Comparison of ENCODE assay signal across 2 cellular contexts in the genomic region with DNA sequence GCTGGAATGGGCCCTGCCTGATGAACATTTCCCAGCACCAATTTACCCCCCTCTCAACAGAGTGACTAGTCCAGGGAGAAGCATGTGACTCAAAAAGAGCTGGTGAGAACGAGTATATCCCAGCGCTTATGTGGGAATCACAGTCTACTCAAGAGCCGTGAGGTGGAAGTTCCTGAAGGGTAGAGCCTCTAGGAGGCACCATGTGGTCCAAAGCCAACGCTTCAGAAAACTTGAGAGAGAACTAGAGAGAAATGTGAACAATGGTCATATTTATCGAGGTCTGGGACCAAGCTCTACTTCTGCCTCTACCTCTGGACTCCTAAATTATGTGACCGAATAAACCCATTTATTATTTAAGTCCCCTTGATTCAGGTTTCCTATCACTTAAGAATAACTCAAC.
TF ChIP-seq lines count a peak whose summit lies in the region.

No MANE protein-coding gene starts in this region.

TF ChIP-seq in IMR-90, 13 proteins besides CTCF, POLR2A, EP300 and RAD21:
- TF ChIP-seq SMC3 (IDR thresholded peaks at IDR 0.05; ENCODE audit: low read depth, low read length) = no peak
- TF ChIP-seq CHD1 (IDR thresholded peaks at IDR 0.05; ENCODE audit: low read depth, low read length) = no peak
- no peak for TF ChIP-seq BHLHE40 (IDR thresholded peaks at IDR 0.05; ENCODE audit: low read depth, low read length)
- no peak for TF ChIP-seq MAFK (IDR thresholded peaks at IDR 0.05; ENCODE audit: low read depth, low read length)
- no peak for TF ChIP-seq FOS (IDR thresholded peaks at IDR 0.05; ENCODE audit: low read depth, low read length)
- TF ChIP-seq, protein P1, sequence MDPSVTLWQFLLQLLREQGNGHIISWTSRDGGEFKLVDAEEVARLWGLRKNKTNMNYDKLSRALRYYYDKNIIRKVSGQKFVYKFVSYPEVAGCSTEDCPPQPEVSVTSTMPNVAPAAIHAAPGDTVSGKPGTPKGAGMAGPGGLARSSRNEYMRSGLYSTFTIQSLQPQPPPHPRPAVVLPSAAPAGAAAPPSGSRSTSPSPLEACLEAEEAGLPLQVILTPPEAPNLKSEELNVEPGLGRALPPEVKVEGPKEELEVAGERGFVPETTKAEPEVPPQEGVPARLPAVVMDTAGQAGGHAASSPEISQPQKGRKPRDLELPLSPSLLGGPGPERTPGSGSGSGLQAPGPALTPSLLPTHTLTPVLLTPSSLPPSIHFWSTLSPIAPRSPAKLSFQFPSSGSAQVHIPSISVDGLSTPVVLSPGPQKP (IDR thresholded peaks at IDR 0.05; ENCODE audit: borderline replicate concordance, low read depth, low read length) = no peak
- no peak for TF ChIP-seq RCOR1 (IDR thresholded peaks at IDR 0.05; ENCODE audit: insufficient replicate concordance, low read length)
- TF ChIP-seq RFX5 (IDR thresholded peaks at IDR 0.05; ENCODE audit: low read depth, low read length) = no peak
- TF ChIP-seq NFE2L2 (IDR thresholded peaks at IDR 0.05; ENCODE audit: low read depth, low read length) = no peak
- TF ChIP-seq, protein P2, sequence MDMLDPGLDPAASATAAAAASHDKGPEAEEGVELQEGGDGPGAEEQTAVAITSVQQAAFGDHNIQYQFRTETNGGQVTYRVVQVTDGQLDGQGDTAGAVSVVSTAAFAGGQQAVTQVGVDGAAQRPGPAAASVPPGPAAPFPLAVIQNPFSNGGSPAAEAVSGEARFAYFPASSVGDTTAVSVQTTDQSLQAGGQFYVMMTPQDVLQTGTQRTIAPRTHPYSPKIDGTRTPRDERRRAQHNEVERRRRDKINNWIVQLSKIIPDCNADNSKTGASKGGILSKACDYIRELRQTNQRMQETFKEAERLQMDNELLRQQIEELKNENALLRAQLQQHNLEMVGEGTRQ (IDR thresholded peaks at IDR 0.05; ENCODE audit: low read depth, low read length) = no peak
- no peak for TF ChIP-seq MXI1 (IDR thresholded peaks at IDR 0.05; ENCODE audit: borderline replicate concordance, low read depth, low read length)
- no peak for TF ChIP-seq MAZ (IDR thresholded peaks at IDR 0.05; ENCODE audit: borderline replicate concordance, low read depth, low read length)
- no peak for TF ChIP-seq CEBPB (IDR thresholded peaks at IDR 0.05; ENCODE audit: low read depth, low read length)

TF ChIP-seq in K562, 482 proteins besides CTCF, POLR2A, EP300 and RAD21 (continues in another document):
- TF ChIP-seq XRCC5 (IDR thresholded peaks at IDR 0.05; ENCODE audit: low read depth, low read length) = no peak
- TF ChIP-seq, protein P3, sequence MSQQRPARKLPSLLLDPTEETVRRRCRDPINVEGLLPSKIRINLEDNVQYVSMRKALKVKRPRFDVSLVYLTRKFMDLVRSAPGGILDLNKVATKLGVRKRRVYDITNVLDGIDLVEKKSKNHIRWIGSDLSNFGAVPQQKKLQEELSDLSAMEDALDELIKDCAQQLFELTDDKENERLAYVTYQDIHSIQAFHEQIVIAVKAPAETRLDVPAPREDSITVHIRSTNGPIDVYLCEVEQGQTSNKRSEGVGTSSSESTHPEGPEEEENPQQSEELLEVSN (IDR thresholded peaks at IDR 0.05; ENCODE audit: borderline replicate concordance in 1 of 2, extremely low read depth in 1 of 2, insufficient read depth in 1 of 2, insufficient read length in 1 of 2, low read depth in 1 of 2, low read length in 1 of 2, poor library complexity in 1 of 2, severe bottlenecking in 1 of 2) = no peak
- TF ChIP-seq, protein P4, sequence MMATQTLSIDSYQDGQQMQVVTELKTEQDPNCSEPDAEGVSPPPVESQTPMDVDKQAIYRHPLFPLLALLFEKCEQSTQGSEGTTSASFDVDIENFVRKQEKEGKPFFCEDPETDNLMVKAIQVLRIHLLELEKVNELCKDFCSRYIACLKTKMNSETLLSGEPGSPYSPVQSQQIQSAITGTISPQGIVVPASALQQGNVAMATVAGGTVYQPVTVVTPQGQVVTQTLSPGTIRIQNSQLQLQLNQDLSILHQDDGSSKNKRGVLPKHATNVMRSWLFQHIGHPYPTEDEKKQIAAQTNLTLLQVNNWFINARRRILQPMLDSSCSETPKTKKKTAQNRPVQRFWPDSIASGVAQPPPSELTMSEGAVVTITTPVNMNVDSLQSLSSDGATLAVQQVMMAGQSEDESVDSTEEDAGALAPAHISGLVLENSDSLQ (IDR thresholded peaks at IDR 0.05) = no peak
- TF ChIP-seq GTF2E2 (tag; IDR thresholded peaks at IDR 0.05) = peak; percentile 39; the same call in 1 of the 2 replicates
- TF ChIP-seq FOXK2 (conservative IDR thresholded peaks at IDR 0.05 in 1 of 2, IDR thresholded peaks at IDR 0.05 in 1 of 2; ENCODE audit: low read depth in 2 of 2) = no peak
- TF ChIP-seq, protein P5, sequence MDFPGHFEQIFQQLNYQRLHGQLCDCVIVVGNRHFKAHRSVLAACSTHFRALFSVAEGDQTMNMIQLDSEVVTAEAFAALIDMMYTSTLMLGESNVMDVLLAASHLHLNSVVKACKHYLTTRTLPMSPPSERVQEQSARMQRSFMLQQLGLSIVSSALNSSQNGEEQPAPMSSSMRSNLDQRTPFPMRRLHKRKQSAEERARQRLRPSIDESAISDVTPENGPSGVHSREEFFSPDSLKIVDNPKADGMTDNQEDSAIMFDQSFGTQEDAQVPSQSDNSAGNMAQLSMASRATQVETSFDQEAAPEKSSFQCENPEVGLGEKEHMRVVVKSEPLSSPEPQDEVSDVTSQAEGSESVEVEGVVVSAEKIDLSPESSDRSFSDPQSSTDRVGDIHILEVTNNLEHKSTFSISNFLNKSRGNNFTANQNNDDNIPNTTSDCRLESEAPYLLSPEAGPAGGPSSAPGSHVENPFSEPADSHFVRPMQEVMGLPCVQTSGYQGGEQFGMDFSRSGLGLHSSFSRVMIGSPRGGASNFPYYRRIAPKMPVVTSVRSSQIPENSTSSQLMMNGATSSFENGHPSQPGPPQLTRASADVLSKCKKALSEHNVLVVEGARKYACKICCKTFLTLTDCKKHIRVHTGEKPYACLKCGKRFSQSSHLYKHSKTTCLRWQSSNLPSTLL (IDR thresholded peaks at IDR 0.05) = no peak
- TF ChIP-seq, protein P6, sequence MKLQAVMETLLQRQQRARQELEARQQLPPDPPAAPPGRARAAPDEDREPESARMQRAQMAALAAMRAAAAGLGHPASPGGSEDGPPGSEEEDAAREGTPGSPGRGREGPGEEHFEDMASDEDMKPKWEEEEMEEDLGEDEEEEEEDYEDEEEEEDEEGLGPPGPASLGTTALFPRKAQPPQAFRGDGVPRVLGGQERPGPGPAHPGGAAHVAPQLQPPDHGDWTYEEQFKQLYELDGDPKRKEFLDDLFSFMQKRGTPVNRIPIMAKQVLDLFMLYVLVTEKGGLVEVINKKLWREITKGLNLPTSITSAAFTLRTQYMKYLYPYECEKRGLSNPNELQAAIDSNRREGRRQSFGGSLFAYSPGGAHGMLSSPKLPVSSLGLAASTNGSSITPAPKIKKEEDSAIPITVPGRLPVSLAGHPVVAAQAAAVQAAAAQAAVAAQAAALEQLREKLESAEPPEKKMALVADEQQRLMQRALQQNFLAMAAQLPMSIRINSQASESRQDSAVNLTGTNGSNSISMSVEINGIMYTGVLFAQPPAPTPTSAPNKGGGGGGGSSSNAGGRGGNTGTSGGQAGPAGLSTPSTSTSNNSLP (IDR thresholded peaks at IDR 0.05; ENCODE audit: borderline replicate concordance, low read depth, low read length) = no peak
- 0 out of 2 replicates have a peak, but pooled peaks have one; percentile 6 for TF ChIP-seq TOE1 (IDR thresholded peaks at IDR 0.05; ENCODE audit: borderline replicate concordance)
- TF ChIP-seq TOE1 (CRISPR knock-in tag; IDR thresholded peaks at IDR 0.05; ENCODE audit: borderline replicate concordance, low read depth) = no peak
- TF ChIP-seq NCOR1 (IDR thresholded peaks at IDR 0.05) = no peak
- no peak for TF ChIP-seq ARNT (IDR thresholded peaks at IDR 0.05)
- TF ChIP-seq, protein P7, sequence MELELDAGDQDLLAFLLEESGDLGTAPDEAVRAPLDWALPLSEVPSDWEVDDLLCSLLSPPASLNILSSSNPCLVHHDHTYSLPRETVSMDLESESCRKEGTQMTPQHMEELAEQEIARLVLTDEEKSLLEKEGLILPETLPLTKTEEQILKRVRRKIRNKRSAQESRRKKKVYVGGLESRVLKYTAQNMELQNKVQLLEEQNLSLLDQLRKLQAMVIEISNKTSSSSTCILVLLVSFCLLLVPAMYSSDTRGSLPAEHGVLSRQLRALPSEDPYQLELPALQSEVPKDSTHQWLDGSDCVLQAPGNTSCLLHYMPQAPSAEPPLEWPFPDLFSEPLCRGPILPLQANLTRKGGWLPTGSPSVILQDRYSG (tag; conservative IDR thresholded peaks at IDR 0.05; ENCODE audit: low read depth) = no peak
- TF ChIP-seq, protein P8, sequence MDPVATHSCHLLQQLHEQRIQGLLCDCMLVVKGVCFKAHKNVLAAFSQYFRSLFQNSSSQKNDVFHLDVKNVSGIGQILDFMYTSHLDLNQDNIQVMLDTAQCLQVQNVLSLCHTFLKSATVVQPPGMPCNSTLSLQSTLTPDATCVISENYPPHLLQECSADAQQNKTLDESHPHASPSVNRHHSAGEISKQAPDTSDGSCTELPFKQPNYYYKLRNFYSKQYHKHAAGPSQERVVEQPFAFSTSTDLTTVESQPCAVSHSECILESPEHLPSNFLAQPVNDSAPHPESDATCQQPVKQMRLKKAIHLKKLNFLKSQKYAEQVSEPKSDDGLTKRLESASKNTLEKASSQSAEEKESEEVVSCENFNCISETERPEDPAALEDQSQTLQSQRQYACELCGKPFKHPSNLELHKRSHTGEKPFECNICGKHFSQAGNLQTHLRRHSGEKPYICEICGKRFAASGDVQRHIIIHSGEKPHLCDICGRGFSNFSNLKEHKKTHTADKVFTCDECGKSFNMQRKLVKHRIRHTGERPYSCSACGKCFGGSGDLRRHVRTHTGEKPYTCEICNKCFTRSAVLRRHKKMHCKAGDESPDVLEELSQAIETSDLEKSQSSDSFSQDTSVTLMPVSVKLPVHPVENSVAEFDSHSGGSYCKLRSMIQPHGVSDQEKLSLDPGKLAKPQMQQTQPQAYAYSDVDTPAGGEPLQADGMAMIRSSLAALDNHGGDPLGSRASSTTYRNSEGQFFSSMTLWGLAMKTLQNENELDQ (CRISPR knock-in tag; IDR thresholded peaks at IDR 0.05; ENCODE audit: borderline replicate concordance) = no peak
- TF ChIP-seq, protein P9, sequence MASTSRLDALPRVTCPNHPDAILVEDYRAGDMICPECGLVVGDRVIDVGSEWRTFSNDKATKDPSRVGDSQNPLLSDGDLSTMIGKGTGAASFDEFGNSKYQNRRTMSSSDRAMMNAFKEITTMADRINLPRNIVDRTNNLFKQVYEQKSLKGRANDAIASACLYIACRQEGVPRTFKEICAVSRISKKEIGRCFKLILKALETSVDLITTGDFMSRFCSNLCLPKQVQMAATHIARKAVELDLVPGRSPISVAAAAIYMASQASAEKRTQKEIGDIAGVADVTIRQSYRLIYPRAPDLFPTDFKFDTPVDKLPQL (IDR thresholded peaks at IDR 0.05; ENCODE audit: extremely low read depth, insufficient read length) = no peak
- no peak for TF ChIP-seq SREBF2 (CRISPR knock-in tag; IDR thresholded peaks at IDR 0.05)
- no peak for TF ChIP-seq SP1 (CRISPR knock-in tag; IDR thresholded peaks at IDR 0.05)
- TF ChIP-seq ZNF436 (CRISPR knock-in tag; IDR thresholded peaks at IDR 0.05) = no peak
- TF ChIP-seq ETS2 (tag; IDR thresholded peaks at IDR 0.05; ENCODE audit: borderline replicate concordance, poor library complexity, severe bottlenecking) = no peak
- TF ChIP-seq SETDB1 (IDR thresholded peaks at IDR 0.05; ENCODE audit: low read length) = no peak
- TF ChIP-seq IFI16 (CRISPR knock-in tag; IDR thresholded peaks at IDR 0.05) = no peak
- TF ChIP-seq ZNF764 (CRISPR knock-in tag; IDR thresholded peaks at IDR 0.05; ENCODE audit: low read depth) = no peak
- TF ChIP-seq L3MBTL2 (IDR thresholded peaks at IDR 0.05) = 0 out of 2 replicates have a peak, but pooled peaks have one; percentile 22
- no peak for TF ChIP-seq STAG1 (CRISPR knock-in tag; IDR thresholded peaks at IDR 0.05; ENCODE audit: borderline replicate concordance)
